12 cellular contexts compared by ENCODE assay signal in genomic region chr6:44224978-44225330, GRCh38. TPM values are rescaled to one million over a fixed set of nuclear protein-coding genes. Genes with fewer than 3 reads are reported as not detected.
DNase-seq lines count a peak whose midpoint lies in the region; ATAC-seq, FAIRE-seq and TF ChIP-seq lines count a peak whose summit lies in the region.
"Had no signal": no experiment of that assay in that cellular context is flagged by ENCODE, and none has a peak within 500 bp of the region (broad histone marks: within the 10 kb centered on the region; RNA-seq: fewer than 3 reads in every experiment).

No MANE protein-coding gene starts in this region.

- no peaks in the 10 kb centered on the region for H3K9me2 ChIP-seq in neural cell (ENCODE audit: insufficient read depth, low read length)

- H3K27ac Mint-ChIP-seq in HFFc6, result no peak overlapping the region
- H3K27ac Mint-ChIP-seq in activated naive CD8-positive, alpha-beta T cell treated with anti-CD3 and anti-CD28 coated beads, Interleukin-2, amount 10 ng/mL, durations not matched to agents 7 days and 5 days, result no peak overlapping the region

- no peak overlapping the region for H2AFZ ChIP-seq in neural cell (ENCODE audit: low read depth, low read length)

- peaks cover 21 to 55% (median 34%) of the 10 kb centered on the region in 11 experiments; a peak in 17 of 22 replicates for H4K20me1 ChIP-seq in BLaER1 treated with 17β-estradiol and CSF1 and Interleukin-3, amounts not matched to agents 10 nM and 100 nM
- H4K20me1 ChIP-seq in neural cell (ENCODE audit: insufficient read depth), result no peaks in the 10 kb centered on the region

- intact Hi-C loops in lower lobe of right lung (cut with DNase I), result no loop called here

- no peak for TF ChIP-seq EP300 in neural cell (conservative IDR thresholded peaks at IDR 0.05; ENCODE audit: poor library complexity, severe bottlenecking)

- H3K36me3 Mint-ChIP-seq in HFFc6 (ENCODE audit: low read depth), result no peaks in the 10 kb centered on the region
- no peaks in the 10 kb centered on the region for H3K36me3 Mint-ChIP-seq in activated naive CD8-positive, alpha-beta T cell treated with anti-CD3 and anti-CD28 coated beads, Interleukin-2, amount 10 ng/mL, durations not matched to agents 7 days and 5 days

- peaks cover 44% of the 10 kb centered on the region for H3K4me1 Mint-ChIP-seq in HFFc6 (ENCODE audit: low read depth)
- peaks cover 38% of the 10 kb centered on the region for H3K4me1 Mint-ChIP-seq in activated naive CD8-positive, alpha-beta T cell treated with anti-CD3 and anti-CD28 coated beads, Interleukin-2, amount 10 ng/mL, durations not matched to agents 7 days and 5 days

- peaks cover 0 to 29% (median 17%) of the 10 kb centered on the region in 11 experiments; a peak in 17 of 22 replicates for H3K36me3 ChIP-seq in BLaER1 treated with 17β-estradiol and CSF1 and Interleukin-3, amounts not matched to agents 10 nM and 100 nM
- H3K36me3 ChIP-seq in neural cell (ENCODE audit: insufficient read depth, low read length), result no peaks in the 10 kb centered on the region
- H3K36me3 ChIP-seq in lower lobe of right lung, result peaks cover 7% of the 10 kb centered on the region
- peaks cover 10% of the 10 kb centered on the region; the same call in 1 of the 2 replicates for H3K36me3 ChIP-seq in SJCRH30

- TF ChIP-seq CTCF in HFFc6 (IDR thresholded peaks at IDR 0.05) (no peak), neural cell (IDR thresholded peaks at IDR 0.05; ENCODE audit: poor library complexity, severe bottlenecking) (no peak), lower lobe of right lung (IDR thresholded peaks at IDR 0.05) (no peak)

- peak overlapping the region; percentile 87; the same call in 1 of the 2 replicates for H3K4me3 Mint-ChIP-seq in HFFc6
- H3K4me3 Mint-ChIP-seq in activated naive CD8-positive, alpha-beta T cell treated with anti-CD3 and anti-CD28 coated beads, Interleukin-2, amount 10 ng/mL, durations not matched to agents 7 days and 5 days, result peak overlapping the region; percentile 83

- peaks cover 0 to 9% (median 0%) of the 10 kb centered on the region in 11 experiments; a peak in 1 of 22 replicates for H3K27me3 ChIP-seq in BLaER1 treated with 17β-estradiol and CSF1 and Interleukin-3, amounts not matched to agents 10 nM and 100 nM
- H3K27me3 ChIP-seq in neural cell (ENCODE audit: insufficient read depth, low read depth, low read length) (no peaks in the 10 kb centered on the region), lower lobe of right lung (ENCODE audit: low read depth) (no peaks in the 10 kb centered on the region), SJCRH30 (no peaks in the 10 kb centered on the region)
- H3K27me3 ChIP-seq: esophagus squamous epithelium had no signal

- H3F3A ChIP-seq in neural cell (ENCODE audit: insufficient read depth, low read length, poor library complexity, severe bottlenecking), result no peaks in the 10 kb centered on the region

- peak overlapping the region in 6 of 10 experiments; percentile 63 to 72 (median 69); a peak in 8 of 20 replicates for H3K4me3 ChIP-seq in BLaER1 treated with 17β-estradiol and CSF1 and Interleukin-3, amounts not matched to agents 10 nM and 100 nM
- H3K4me3 ChIP-seq in neural cell (ENCODE audit: low read length) (peak overlapping the region; percentile 77), lower lobe of right lung (no peak overlapping the region), SJCRH30 (no peak overlapping the region)

- DNase-seq in HFFc6, result no peak
- DNase-seq in activated naive CD8-positive, alpha-beta T cell treated with anti-CD3 and anti-CD28 coated beads, Interleukin-2, amount 10 ng/mL, durations not matched to agents 7 days and 5 days, result no peak
- DNase-seq in cerebellum (ENCODE audit: low spot score), result no peak
- DNase-seq in lower lobe of right lung, result no peak
- no peak for DNase-seq in H54 (ENCODE audit: insufficient read length, low spot score)
- DNase-seq in SJCRH30, result no peak
- DNase-seq: DMS79 treated with DMSO at 0.1 percent for 48 hours, esophagus squamous epithelium, midbrain, SW 1271 had no signal

- H3K79me2 ChIP-seq in neural cell (replicated peaks; ENCODE audit: insufficient read depth, low read length), result peaks cover 3% of the 10 kb centered on the region

- TF ChIP-seq POLR2A in H54 (IDR thresholded peaks at IDR 0.05; ENCODE audit: low read depth, low read length), result no peak

- POLR2A ChIA-PET in activated naive CD8-positive, alpha-beta T cell treated with anti-CD3 and anti-CD28 coated beads, Interleukin-2, amount 10 ng/mL, durations not matched to agents 7 days and 5 days (lab: Charles Lee), result interaction anchor here (0.7 to 5.6 kb wide), 6 partner anchors 9 to 995 kb away, joined by 3 to 44 read pairs (median 6); partner anchors contain the start of gene HSP90AB1

- H3K9me3 ChIP-seq in BLaER1 treated with 17β-estradiol and CSF1 and Interleukin-3, amounts not matched to agents 10 nM and 100 nM (replicated peaks in 1 of 11), result no peaks in the 10 kb centered on the region
- no peaks in the 10 kb centered on the region for H3K9me3 ChIP-seq in neural cell (ENCODE audit: low read length)
- H3K9me3 ChIP-seq in lower lobe of right lung, result no peaks in the 10 kb centered on the region
- no peaks in the 10 kb centered on the region for H3K9me3 ChIP-seq in SJCRH30 (replicated peaks)
- H3K9me3 ChIP-seq: esophagus squamous epithelium had no signal

- no peak for TF ChIP-seq RAD21 in neural cell (conservative IDR thresholded peaks at IDR 0.05)

- ATAC-seq in activated naive CD8-positive, alpha-beta T cell treated with anti-CD3 and anti-CD28 coated beads, Interleukin-2, amount 10 ng/mL, durations not matched to agents 7 days and 5 days (ENCODE audit: low read depth), result no peak
- no peak for ATAC-seq in lower lobe of right lung

- peaks cover 55 to 65% (median 58%) of the 10 kb centered on the region in 10 experiments for H3K4me1 ChIP-seq in BLaER1 treated with 17β-estradiol and CSF1 and Interleukin-3, amounts not matched to agents 10 nM and 100 nM
- peaks cover 55% of the 10 kb centered on the region for H3K4me1 ChIP-seq in lower lobe of right lung
- H3K4me1 ChIP-seq in SJCRH30, result peaks cover 41% of the 10 kb centered on the region

- H3K4me2 ChIP-seq in BLaER1 treated with 17β-estradiol and CSF1 and Interleukin-3, amounts not matched to agents 10 nM and 100 nM, result peak overlapping the region; percentile 88 to 98 (median 95)
- H3K4me2 ChIP-seq in neural cell (ENCODE audit: low read length), result no peak overlapping the region

- peak overlapping the region in 8 of 11 experiments; percentile 61 to 83 (median 80); a peak in 14 of 22 replicates for H3K9ac ChIP-seq in BLaER1 treated with 17β-estradiol and CSF1 and Interleukin-3, amounts not matched to agents 10 nM and 100 nM
- H3K9ac ChIP-seq in neural cell (ENCODE audit: low read length), result no peak overlapping the region

- H3K9me3 Mint-ChIP-seq in HFFc6, result no peaks in the 10 kb centered on the region
- no peaks in the 10 kb centered on the region for H3K9me3 Mint-ChIP-seq in activated naive CD8-positive, alpha-beta T cell treated with anti-CD3 and anti-CD28 coated beads, Interleukin-2, amount 10 ng/mL, durations not matched to agents 7 days and 5 days

- FAIRE-seq in H54 (lab: Jason Lieb, UNC), result no peak

- no peaks in the 10 kb centered on the region for H3K27me3 Mint-ChIP-seq in HFFc6 (ENCODE audit: insufficient read depth)
- H3K27me3 Mint-ChIP-seq in activated naive CD8-positive, alpha-beta T cell treated with anti-CD3 and anti-CD28 coated beads, Interleukin-2, amount 10 ng/mL, durations not matched to agents 7 days and 5 days, result no peaks in the 10 kb centered on the region

- H3K27ac ChIP-seq in BLaER1 treated with 17β-estradiol and CSF1 and Interleukin-3, amounts not matched to agents 10 nM and 100 nM, result no peak overlapping the region
- no peak overlapping the region for H3K27ac ChIP-seq in neural cell (ENCODE audit: low read length)
- H3K27ac ChIP-seq in lower lobe of right lung, result no peak overlapping the region
- no peak overlapping the region for H3K27ac ChIP-seq in SJCRH30

RNA-seq across cellular contexts. Expression of gene SLC29A1, which starts 1.6 kb away (rescaled TPM):
- total RNA-seq in HFFc6 (2021; fragmentation: NEBNext Ultra II Directional; extraction: Animal tissue kit (Norgen Biotek cat#: 25700)), result 10 to 100 TPM; 14.9 to 29.9 (median 26.8) TPM
- total RNA-seq in activated naive CD8-positive, alpha-beta T cell treated with anti-CD3 and anti-CD28 coated beads, Interleukin-2, amount 10 ng/mL, durations not matched to agents 7 days and 5 days, result 10 to 100 TPM; 22.5 to 24.0 TPM
- polyA plus RNA-seq in neural cell, result 18.9 and 29.5 TPM in 2 replicates
- 11.7 and 12.7 TPM in 2 replicates for polyA minus RNA-seq in neural cell
- total RNA-seq in cerebellum, result 10.8 TPM
- 36.2 TPM for total RNA-seq in lower lobe of right lung
- total RNA-seq in SJCRH30 (2014; rRNA removed; shearing (Covaris generic)), result 102 and 109 TPM in 2 replicates

RNA-seq across cellular contexts. Expression of gene MYMX, which starts 8.2 kb away (rescaled TPM):
- not detected for total RNA-seq in HFFc6 (2021; fragmentation: NEBNext Ultra II Directional; extraction: Animal tissue kit (Norgen Biotek cat#: 25700))
- total RNA-seq in activated naive CD8-positive, alpha-beta T cell treated with anti-CD3 and anti-CD28 coated beads, Interleukin-2, amount 10 ng/mL, durations not matched to agents 7 days and 5 days, result not detected
- not detected in 2 replicates for polyA plus RNA-seq in neural cell
- polyA minus RNA-seq in neural cell, result not detected in 2 replicates
- total RNA-seq in cerebellum (not detected), lower lobe of right lung (not detected)
- 106 and 116 TPM in 2 replicates for total RNA-seq in SJCRH30 (2014; rRNA removed; shearing (Covaris generic))
- total RNA-seq: esophagus squamous epithelium had no signal

RNA-seq across cellular contexts. Expression of gene HSP90AB1, which starts 21.9 kb away (rescaled TPM):
- total RNA-seq in HFFc6 (2021; fragmentation: NEBNext Ultra II Directional; extraction: Animal tissue kit (Norgen Biotek cat#: 25700)), result 1,000 to 10,000 TPM in 1 of 6 experiments, 100 to 1,000 TPM in 5; 847 to 1,026 (median 920) TPM
- total RNA-seq in activated naive CD8-positive, alpha-beta T cell treated with anti-CD3 and anti-CD28 coated beads, Interleukin-2, amount 10 ng/mL, durations not matched to agents 7 days and 5 days, result 100 to 1,000 TPM; 453 to 466 TPM
- polyA plus RNA-seq in neural cell, result 485 and 522 TPM in 2 replicates
- 358 and 429 TPM in 2 replicates for polyA minus RNA-seq in neural cell
- total RNA-seq in cerebellum, result 210 TPM
- total RNA-seq in lower lobe of right lung, result 680 TPM
- 1,351 and 1,358 TPM in 2 replicates for total RNA-seq in SJCRH30 (2014; rRNA removed; shearing (Covaris generic))

RNA-seq across cellular contexts. Expression of gene SLC35B2, which starts 32.4 kb away (rescaled TPM):
- 100 to 1,000 TPM; 108 to 132 (median 120) TPM for total RNA-seq in HFFc6 (2021; fragmentation: NEBNext Ultra II Directional; extraction: Animal tissue kit (Norgen Biotek cat#: 25700))
- total RNA-seq in activated naive CD8-positive, alpha-beta T cell treated with anti-CD3 and anti-CD28 coated beads, Interleukin-2, amount 10 ng/mL, durations not matched to agents 7 days and 5 days, result 10 to 100 TPM; 28.4 TPM
- 44.5 and 64.9 TPM in 2 replicates for polyA plus RNA-seq in neural cell
- polyA minus RNA-seq in neural cell, result 33.5 and 42.1 TPM in 2 replicates
- total RNA-seq in cerebellum (23.9 TPM), lower lobe of right lung (23.8 TPM)
- 27.8 and 28.5 TPM in 2 replicates for total RNA-seq in SJCRH30 (2014; rRNA removed; shearing (Covaris generic))

RNA-seq across cellular contexts. Expression of gene NFKBIE, which starts 40.4 kb away (rescaled TPM):
- 1 to 10 TPM; 4.2 to 6.7 (median 5.8) TPM for total RNA-seq in HFFc6 (2021; fragmentation: NEBNext Ultra II Directional; extraction: Animal tissue kit (Norgen Biotek cat#: 25700))
- 10 to 100 TPM; 14.0 to 14.3 TPM for total RNA-seq in activated naive CD8-positive, alpha-beta T cell treated with anti-CD3 and anti-CD28 coated beads, Interleukin-2, amount 10 ng/mL, durations not matched to agents 7 days and 5 days
- 15.1 and 16.8 TPM in 2 replicates for polyA plus RNA-seq in neural cell
- 12.7 and 13.7 TPM in 2 replicates for polyA minus RNA-seq in neural cell
- total RNA-seq in cerebellum (4.5 TPM), lower lobe of right lung (10.4 TPM)
- total RNA-seq in SJCRH30 (2014; rRNA removed; shearing (Covaris generic)), result 7.8 and 9.6 TPM in 2 replicates

Comparison
In these comparisons a context has a peak if more than half of its experiments do, and no peak if none do; other contexts are left out.
1. H3K4me3 ChIP-seq: peak in BLaER1 treated with 17β-estradiol and CSF1 and Interleukin-3, amounts not matched to agents 10 nM and 100 nM (6 of 10) and neural cell (single experiment); none in lower lobe of right lung (single experiment) and SJCRH30 (single experiment).
2. RNA of gene MYMX, which starts 8.2 kb away (total RNA-seq): 106 to 116 TPM in SJCRH30; not detected in lower lobe of right lung (single experiment), not detected in cerebellum (single experiment), not detected in HFFc6 and not detected in activated naive CD8-positive, alpha-beta T cell treated with anti-CD3 and anti-CD28 coated beads, Interleukin-2, amount 10 ng/mL, durations not matched to agents 7 days and 5 days; every median in the first group is over 10 times any median in the second.